ENCODE assay signal across 1 cellular context in genomic region chr11:14520086-14520901, GRCh38.
A peak's percentile ranks its signal among the peaks of the same experiment; 100 is the strongest.
TF ChIP-seq lines count a peak whose summit lies in the region.

TSS of gene PSMA1 (minus strand) at chr11:14520386. CDS start at chr11:14520299, 87 bp downstream.

TF ChIP-seq in K562, 482 proteins besides CTCF, POLR2A, EP300 and RAD21 (continued from another document and continues in another):
- no peak for TF ChIP-seq HMG20B (CRISPR knock-in tag; IDR thresholded peaks at IDR 0.05)
- TF ChIP-seq MTA1 (IDR thresholded peaks at IDR 0.05; ENCODE audit: borderline replicate concordance) = no peak
- TF ChIP-seq PATZ1 (CRISPR knock-in tag; IDR thresholded peaks at IDR 0.05; ENCODE audit: borderline replicate concordance) = no peak
- peak; percentile 95 for TF ChIP-seq ZBTB2 (IDR thresholded peaks at IDR 0.05)
- TF ChIP-seq ZKSCAN8 (CRISPR knock-in tag; IDR thresholded peaks at IDR 0.05) = no peak; the same call in 1 of the 2 replicates
- TF ChIP-seq HINFP (tag; conservative IDR thresholded peaks at IDR 0.05; ENCODE audit: low read depth) = no peak
- peak; percentile 24 for TF ChIP-seq CBFB (CRISPR knock-in tag; IDR thresholded peaks at IDR 0.05)
- no peak for TF ChIP-seq CSDE1 (IDR thresholded peaks at IDR 0.05)
- peak; percentile 74 for TF ChIP-seq ZNF766 (CRISPR knock-in tag; conservative IDR thresholded peaks at IDR 0.05)
- TF ChIP-seq NONO (IDR thresholded peaks at IDR 0.05; ENCODE audit: low read depth in 2 of 2, low read length in 1 of 2) = no peak
- TF ChIP-seq SUPT5H (IDR thresholded peaks at IDR 0.05) = peak; percentile 89
- no peak for TF ChIP-seq ZSCAN32 (CRISPR knock-in tag; IDR thresholded peaks at IDR 0.05)
- TF ChIP-seq ZNF589 (CRISPR knock-in tag; IDR thresholded peaks at IDR 0.05; ENCODE audit: low read depth) = peak; percentile 54; the same call in 1 of the 2 replicates
- TF ChIP-seq ZKSCAN3 (CRISPR knock-in tag; IDR thresholded peaks at IDR 0.05) = no peak
- TF ChIP-seq YBX1 (IDR thresholded peaks at IDR 0.05) = no peak
- TF ChIP-seq STAT6 (CRISPR knock-in tag; IDR thresholded peaks at IDR 0.05) = no peak
- no peak for TF ChIP-seq PHF21A (IDR thresholded peaks at IDR 0.05; ENCODE audit: borderline replicate concordance, low read depth)
- no peak for TF ChIP-seq ZNF311 (CRISPR knock-in tag; IDR thresholded peaks at IDR 0.05)
- peak; percentile 21; the same call in 1 of the 2 replicates for TF ChIP-seq GATAD2B (IDR thresholded peaks at IDR 0.05; ENCODE audit: borderline replicate concordance)
- peak; percentile 88 for TF ChIP-seq ETV5 (CRISPR knock-in tag; IDR thresholded peaks at IDR 0.05; ENCODE audit: low read depth)
- peak in 2 of 3 experiments; percentile 45 to 92; a peak in 3 of 6 replicates for TF ChIP-seq ZBTB11 (CRISPR knock-in tag; IDR thresholded peaks at IDR 0.05)
- peak; percentile 17; the same call in 1 of the 2 replicates for TF ChIP-seq TCF3 (CRISPR knock-in tag; IDR thresholded peaks at IDR 0.05)
- TF ChIP-seq GMEB1 (CRISPR knock-in tag; IDR thresholded peaks at IDR 0.05) = peak; percentile 99
- TF ChIP-seq TEAD2 (tag; IDR thresholded peaks at IDR 0.05) = no peak
- TF ChIP-seq ZFP30 (CRISPR knock-in tag; IDR thresholded peaks at IDR 0.05; ENCODE audit: borderline replicate concordance) = no peak
- TF ChIP-seq AFF1 (IDR thresholded peaks at IDR 0.05; ENCODE audit: low read depth in 1 of 2, partially characterized antibody in 2 of 2) = peak; percentile 38 to 71
- TF ChIP-seq ATF4 (CRISPR knock-in tag; IDR thresholded peaks at IDR 0.05) = peak; percentile 8; the same call in 1 of the 2 replicates
- peak; percentile 80 for TF ChIP-seq HCFC1 (IDR thresholded peaks at IDR 0.05; ENCODE audit: low read depth, low read length)
- no peak for TF ChIP-seq TCF15 (CRISPR knock-in tag; IDR thresholded peaks at IDR 0.05)
- TF ChIP-seq ZNF518B (CRISPR knock-in tag; IDR thresholded peaks at IDR 0.05) = no peak
